ENCODE assay signal across 26 cellular contexts in the genomic region with DNA sequence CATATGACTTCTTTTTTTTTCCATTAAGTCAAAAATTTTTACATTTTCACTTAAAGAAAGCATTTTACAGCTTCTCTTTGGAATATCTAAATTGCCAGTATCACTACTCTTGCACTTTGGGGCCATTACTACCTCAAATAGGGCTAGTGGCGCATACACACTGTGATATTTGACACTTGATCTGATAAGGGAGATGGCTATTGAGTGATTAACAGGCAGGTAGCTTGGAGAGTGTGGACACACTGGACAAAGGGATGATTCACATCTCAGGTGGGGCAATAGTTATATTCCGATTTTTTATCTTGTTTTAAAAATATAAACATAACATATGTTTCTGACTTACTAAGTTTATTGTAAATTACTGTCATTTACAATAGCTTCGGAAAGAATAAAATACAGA.
"Had no signal": no experiment of that assay in that cellular context is flagged by ENCODE, and none has a peak within 500 bp of the region (broad histone marks: within the 10 kb centered on the region; RNA-seq: fewer than 3 reads in every experiment).

No MANE protein-coding gene starts in this region.

- H3K4me1 Mint-ChIP-seq: immature natural killer cell; naive thymus-derived CD4-positive, alpha-beta T cell; stimulated activated memory B cell treated with anti-CD40 and anti-IgM and Interleukin-4, amounts not matched to agents 10 μg/mL and 1 μg/mL and 100 μg/mL, for 72 hours; stimulated activated naive CD8-positive, alpha-beta T cell treated with anti-CD3 and anti-CD28 coated beads, Interleukin-15, amount 100 ng/mL, for 72 hours had no signal

- H3K27ac ChIP-seq: left lung, lower lobe of right lung, ovary, right atrium auricular region, right lobe of liver, tibial nerve, uterus had no signal

- H3K4me1 ChIP-seq: left lung, lower lobe of right lung, right atrium auricular region, right lobe of liver, tibial nerve, uterus had no signal

- H3K9me3 Mint-ChIP-seq: type B pancreatic cell had no signal

- DNase-seq: hypothalamus; immature natural killer cell; kidney; left colon; left lung; lower lobe of right lung; midbrain; mucosa of descending colon; naive thymus-derived CD4-positive, alpha-beta T cell; ovary; right lobe of liver; stimulated activated CD4-positive, alpha-beta T cell treated with anti-CD3 and anti-CD28 coated beads, Interleukin-1b, Interleukin-23, amount 100 ng/mL, for 48 hours; stimulated activated CD4-positive, alpha-beta T cell treated with anti-CD3 and anti-CD28 coated beads, Interleukin-2, amount 100 ng/mL, for 48 hours; stimulated activated CD4-positive, alpha-beta T cell treated with anti-CD3 and anti-CD28 coated beads, Interleukin-4, amount 100 ng/mL, for 4 hours; stimulated activated CD8-positive, alpha-beta memory T cell treated with anti-CD3 and anti-CD28 coated beads, Interleukin-4, amount 100 ng/mL, for 48 hours; stimulated activated naive CD4-positive, alpha-beta T cell treated with Interleukin-2 at 50 U/mL for 16 hours; stimulated activated naive CD8-positive, alpha-beta T cell treated with anti-CD3 and anti-CD28 coated beads, Interleukin-15, amount 100 ng/mL, for 72 hours; substantia nigra; uterus had no signal

- ATAC-seq: left colon; left lung; lower lobe of right lung; mucosa of descending colon; naive thymus-derived CD4-positive, alpha-beta T cell; natural killer cell treated with Interleukin-12 subunit alpha and Interleukin-12 subunit beta and Interleukin-15 and Interleukin-18, amount 100 ng/mL, for 72 hours; right lobe of liver; stimulated activated memory B cell treated with anti-CD40 and anti-IgM and Interleukin-4, amounts not matched to agents 10 μg/mL and 1 μg/mL and 100 μg/mL, for 72 hours; stimulated activated naive CD8-positive, alpha-beta T cell treated with anti-CD3 and anti-CD28 coated beads, Interleukin-15, amount 100 ng/mL, for 72 hours had no signal

- H3K27ac Mint-ChIP-seq: immature natural killer cell; naive thymus-derived CD4-positive, alpha-beta T cell; natural killer cell treated with Interleukin-12 subunit alpha and Interleukin-12 subunit beta and Interleukin-15 and Interleukin-18, amount 100 ng/mL, for 72 hours; progenitor cell of endocrine pancreas; stimulated activated memory B cell treated with anti-CD40 and anti-IgM and Interleukin-4, amounts not matched to agents 10 μg/mL and 1 μg/mL and 100 μg/mL, for 72 hours; stimulated activated naive CD8-positive, alpha-beta T cell treated with anti-CD3 and anti-CD28 coated beads, Interleukin-15, amount 100 ng/mL, for 72 hours; type B pancreatic cell had no signal

- H3K27me3 Mint-ChIP-seq: naive thymus-derived CD4-positive, alpha-beta T cell; natural killer cell treated with Interleukin-12 subunit alpha and Interleukin-12 subunit beta and Interleukin-15 and Interleukin-18, amount 100 ng/mL, for 72 hours; progenitor cell of endocrine pancreas; stimulated activated memory B cell treated with anti-CD40 and anti-IgM and Interleukin-4, amounts not matched to agents 10 μg/mL and 1 μg/mL and 100 μg/mL, for 72 hours; stimulated activated naive CD8-positive, alpha-beta T cell treated with anti-CD3 and anti-CD28 coated beads, Interleukin-15, amount 100 ng/mL, for 72 hours; type B pancreatic cell had no signal

- H3K4me3 ChIP-seq: left lung, lower lobe of right lung, mucosa of descending colon, ovary, right atrium auricular region, right lobe of liver, smooth muscle cell, tibial nerve, uterus had no signal

- H3K9me3 ChIP-seq: lower lobe of right lung, ovary, right atrium auricular region, right lobe of liver, uterus had no signal

- H3K36me3 Mint-ChIP-seq: immature natural killer cell; naive thymus-derived CD4-positive, alpha-beta T cell; natural killer cell treated with Interleukin-12 subunit alpha and Interleukin-12 subunit beta and Interleukin-15 and Interleukin-18, amount 100 ng/mL, for 72 hours; stimulated activated memory B cell treated with anti-CD40 and anti-IgM and Interleukin-4, amounts not matched to agents 10 μg/mL and 1 μg/mL and 100 μg/mL, for 72 hours; type B pancreatic cell had no signal

- H3K27me3 ChIP-seq: left lung, ovary, right atrium auricular region, right lobe of liver, tibial nerve, uterus had no signal

- H3K36me3 ChIP-seq: left lung, lower lobe of right lung, ovary, right atrium auricular region, right lobe of liver, tibial nerve, uterus had no signal

- H3K4me3 Mint-ChIP-seq: immature natural killer cell; naive thymus-derived CD4-positive, alpha-beta T cell; natural killer cell treated with Interleukin-12 subunit alpha and Interleukin-12 subunit beta and Interleukin-15 and Interleukin-18, amount 100 ng/mL, for 72 hours; stimulated activated memory B cell treated with anti-CD40 and anti-IgM and Interleukin-4, amounts not matched to agents 10 μg/mL and 1 μg/mL and 100 μg/mL, for 72 hours; stimulated activated naive CD8-positive, alpha-beta T cell treated with anti-CD3 and anti-CD28 coated beads, Interleukin-15, amount 100 ng/mL, for 72 hours; type B pancreatic cell had no signal
